In genomic region chr1:161461450-161462204, GRCh38 we compare ENCODE assay signal across 8 cellular contexts.
DNase-seq lines count a peak whose midpoint lies in the region; ATAC-seq and TF ChIP-seq lines count a peak whose summit lies in the region.
"Not testable (repeated sequence)": the region's sequence is repeated elsewhere in the genome, so short reads cannot be mapped to it uniquely, and the experiment has no call there.

No MANE protein-coding gene starts in this region.

- ATAC-seq in GM18498 (IDR thresholded peaks at IDR 0.05; ENCODE audit: unreplicated experiment) (peak; percentile 46), GM19395 (IDR thresholded peaks at IDR 0.05; ENCODE audit: unreplicated experiment) (peak; percentile 49), GM21619 (IDR thresholded peaks at IDR 0.05; ENCODE audit: unreplicated experiment) (peak; percentile 52), HG02870 (IDR thresholded peaks at IDR 0.05; ENCODE audit: unreplicated experiment) (peak; percentile 52), HG03196 (IDR thresholded peaks at IDR 0.05; ENCODE audit: unreplicated experiment) (peak; percentile 51), RWPE2 (ENCODE audit: low read depth) (peak; percentile 63), memory B cell (ENCODE audit: low read depth) (peak; percentile 20)
- peak; percentile 6 for ATAC-seq in central memory CD8-positive, alpha-beta T cell (replicated peaks; ENCODE audit: extremely low read depth, poor library complexity, severe bottlenecking)

- TF ChIP-seq CTCF in RWPE2 (IDR thresholded peaks at IDR 0.05; ENCODE audit: poor library complexity, severe bottlenecking) = not testable (repeated sequence)

- not testable (repeated sequence) for H3K4me1 ChIP-seq in RWPE2 (ENCODE audit: insufficient read depth, poor library complexity, severe bottlenecking)

- not testable (repeated sequence) for H3K9me3 ChIP-seq in RWPE2 (ENCODE audit: severe bottlenecking)

- not testable (repeated sequence) for H3K9me3 Mint-ChIP-seq in central memory CD8-positive, alpha-beta T cell; memory B cell

- not testable (repeated sequence) for DNase-seq in RWPE2 (ENCODE audit: low spot score); central memory CD8-positive, alpha-beta T cell (ENCODE audit: low spot score in 2 of 2); memory B cell (ENCODE audit: low spot score in 2 of 2)

- H3K27ac Mint-ChIP-seq in central memory CD8-positive, alpha-beta T cell (ENCODE audit: low read depth); memory B cell: not testable (repeated sequence)

- H3K4me3 ChIP-seq in RWPE2 (ENCODE audit: severe bottlenecking) = not testable (repeated sequence)

- H3K4me3 Mint-ChIP-seq in central memory CD8-positive, alpha-beta T cell; memory B cell: not testable (repeated sequence)

- H3K27ac ChIP-seq in RWPE2 (ENCODE audit: poor library complexity, severe bottlenecking) = not testable (repeated sequence)

- H3K36me3 ChIP-seq in RWPE2 (ENCODE audit: low read depth) = not testable (repeated sequence)

- H3K4me1 Mint-ChIP-seq in central memory CD8-positive, alpha-beta T cell; memory B cell: not testable (repeated sequence)

- H3K27me3 Mint-ChIP-seq in central memory CD8-positive, alpha-beta T cell = peaks cover 10% of the 10 kb centered on the region
- not testable (repeated sequence) for H3K27me3 Mint-ChIP-seq in memory B cell

- not testable (repeated sequence) for H3K36me3 Mint-ChIP-seq in central memory CD8-positive, alpha-beta T cell (ENCODE audit: insufficient read depth); memory B cell

- H3K27me3 ChIP-seq in RWPE2 (ENCODE audit: insufficient read depth, poor library complexity, severe bottlenecking) = not testable (repeated sequence)

Comparison
In these comparisons a context has a peak if more than half of its experiments do, and no peak if none do; other contexts are left out.
1. ATAC-seq: peak in every context shown above with its lines; median percentile 63 in RWPE2; 52 in GM21619; 52 in HG02870; 51 in HG03196; 49 in GM19395; 46 in GM18498; 20 in memory B cell; 6 in central memory CD8-positive, alpha-beta T cell.